In the genomic region with DNA sequence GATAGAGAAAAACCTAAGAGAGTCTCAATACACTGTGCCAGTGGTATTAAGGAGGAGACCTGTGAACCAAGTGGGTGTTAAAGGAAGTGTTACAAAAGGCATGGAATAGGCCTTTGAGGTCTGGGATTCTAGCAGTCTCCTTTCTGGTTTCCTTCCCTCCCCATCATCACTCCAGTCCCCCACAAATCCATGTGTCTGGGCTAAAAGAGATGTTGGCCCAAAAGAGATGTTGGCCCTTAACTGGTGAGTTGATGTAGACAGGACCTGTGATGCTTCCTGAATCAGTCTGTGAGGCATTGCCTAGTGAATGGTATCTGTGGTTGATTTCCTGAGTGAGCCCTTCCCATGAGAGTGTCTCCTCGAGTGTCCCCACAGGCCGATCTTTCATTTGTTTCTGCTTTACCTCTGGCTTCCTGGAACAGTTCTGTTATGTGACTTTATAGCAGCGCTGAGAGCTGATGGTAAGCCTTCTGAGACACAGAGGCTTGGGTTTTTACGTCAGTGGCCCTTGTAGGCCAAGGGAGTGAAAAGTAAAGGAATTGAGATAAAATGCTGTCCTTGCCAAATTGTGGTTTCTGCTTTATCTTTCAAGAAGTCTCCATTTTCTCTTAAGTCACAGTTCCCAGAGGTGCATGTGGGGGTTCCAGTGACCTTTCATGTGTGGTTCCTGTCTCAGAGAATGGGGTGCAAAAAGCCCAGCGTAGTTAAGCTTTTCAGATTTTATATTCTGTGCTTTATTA, we compare ENCODE assay signal across 1 cellular context.
TF ChIP-seq lines count a peak whose summit lies in the region.

No MANE protein-coding gene starts in this region.

TF ChIP-seq in GM23338, 12 proteins besides CTCF, POLR2A, EP300 and RAD21 (continued from another document):
- TF ChIP-seq, protein P1, sequence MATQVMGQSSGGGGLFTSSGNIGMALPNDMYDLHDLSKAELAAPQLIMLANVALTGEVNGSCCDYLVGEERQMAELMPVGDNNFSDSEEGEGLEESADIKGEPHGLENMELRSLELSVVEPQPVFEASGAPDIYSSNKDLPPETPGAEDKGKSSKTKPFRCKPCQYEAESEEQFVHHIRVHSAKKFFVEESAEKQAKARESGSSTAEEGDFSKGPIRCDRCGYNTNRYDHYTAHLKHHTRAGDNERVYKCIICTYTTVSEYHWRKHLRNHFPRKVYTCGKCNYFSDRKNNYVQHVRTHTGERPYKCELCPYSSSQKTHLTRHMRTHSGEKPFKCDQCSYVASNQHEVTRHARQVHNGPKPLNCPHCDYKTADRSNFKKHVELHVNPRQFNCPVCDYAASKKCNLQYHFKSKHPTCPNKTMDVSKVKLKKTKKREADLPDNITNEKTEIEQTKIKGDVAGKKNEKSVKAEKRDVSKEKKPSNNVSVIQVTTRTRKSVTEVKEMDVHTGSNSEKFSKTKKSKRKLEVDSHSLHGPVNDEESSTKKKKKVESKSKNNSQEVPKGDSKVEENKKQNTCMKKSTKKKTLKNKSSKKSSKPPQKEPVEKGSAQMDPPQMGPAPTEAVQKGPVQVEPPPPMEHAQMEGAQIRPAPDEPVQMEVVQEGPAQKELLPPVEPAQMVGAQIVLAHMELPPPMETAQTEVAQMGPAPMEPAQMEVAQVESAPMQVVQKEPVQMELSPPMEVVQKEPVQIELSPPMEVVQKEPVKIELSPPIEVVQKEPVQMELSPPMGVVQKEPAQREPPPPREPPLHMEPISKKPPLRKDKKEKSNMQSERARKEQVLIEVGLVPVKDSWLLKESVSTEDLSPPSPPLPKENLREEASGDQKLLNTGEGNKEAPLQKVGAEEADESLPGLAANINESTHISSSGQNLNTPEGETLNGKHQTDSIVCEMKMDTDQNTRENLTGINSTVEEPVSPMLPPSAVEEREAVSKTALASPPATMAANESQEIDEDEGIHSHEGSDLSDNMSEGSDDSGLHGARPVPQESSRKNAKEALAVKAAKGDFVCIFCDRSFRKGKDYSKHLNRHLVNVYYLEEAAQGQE (IDR thresholded peaks at IDR 0.05; ENCODE audit: unreplicated experiment), result no peak
- TF ChIP-seq STAT1 (IDR thresholded peaks at IDR 0.05; ENCODE audit: unreplicated experiment), result no peak
- no peak for TF ChIP-seq CREB1 (CRISPR knock-in tag; IDR thresholded peaks at IDR 0.05; ENCODE audit: low read depth)
- TF ChIP-seq JUNB (IDR thresholded peaks at IDR 0.05; ENCODE audit: unreplicated experiment), result no peak
- TF ChIP-seq, protein P2, sequence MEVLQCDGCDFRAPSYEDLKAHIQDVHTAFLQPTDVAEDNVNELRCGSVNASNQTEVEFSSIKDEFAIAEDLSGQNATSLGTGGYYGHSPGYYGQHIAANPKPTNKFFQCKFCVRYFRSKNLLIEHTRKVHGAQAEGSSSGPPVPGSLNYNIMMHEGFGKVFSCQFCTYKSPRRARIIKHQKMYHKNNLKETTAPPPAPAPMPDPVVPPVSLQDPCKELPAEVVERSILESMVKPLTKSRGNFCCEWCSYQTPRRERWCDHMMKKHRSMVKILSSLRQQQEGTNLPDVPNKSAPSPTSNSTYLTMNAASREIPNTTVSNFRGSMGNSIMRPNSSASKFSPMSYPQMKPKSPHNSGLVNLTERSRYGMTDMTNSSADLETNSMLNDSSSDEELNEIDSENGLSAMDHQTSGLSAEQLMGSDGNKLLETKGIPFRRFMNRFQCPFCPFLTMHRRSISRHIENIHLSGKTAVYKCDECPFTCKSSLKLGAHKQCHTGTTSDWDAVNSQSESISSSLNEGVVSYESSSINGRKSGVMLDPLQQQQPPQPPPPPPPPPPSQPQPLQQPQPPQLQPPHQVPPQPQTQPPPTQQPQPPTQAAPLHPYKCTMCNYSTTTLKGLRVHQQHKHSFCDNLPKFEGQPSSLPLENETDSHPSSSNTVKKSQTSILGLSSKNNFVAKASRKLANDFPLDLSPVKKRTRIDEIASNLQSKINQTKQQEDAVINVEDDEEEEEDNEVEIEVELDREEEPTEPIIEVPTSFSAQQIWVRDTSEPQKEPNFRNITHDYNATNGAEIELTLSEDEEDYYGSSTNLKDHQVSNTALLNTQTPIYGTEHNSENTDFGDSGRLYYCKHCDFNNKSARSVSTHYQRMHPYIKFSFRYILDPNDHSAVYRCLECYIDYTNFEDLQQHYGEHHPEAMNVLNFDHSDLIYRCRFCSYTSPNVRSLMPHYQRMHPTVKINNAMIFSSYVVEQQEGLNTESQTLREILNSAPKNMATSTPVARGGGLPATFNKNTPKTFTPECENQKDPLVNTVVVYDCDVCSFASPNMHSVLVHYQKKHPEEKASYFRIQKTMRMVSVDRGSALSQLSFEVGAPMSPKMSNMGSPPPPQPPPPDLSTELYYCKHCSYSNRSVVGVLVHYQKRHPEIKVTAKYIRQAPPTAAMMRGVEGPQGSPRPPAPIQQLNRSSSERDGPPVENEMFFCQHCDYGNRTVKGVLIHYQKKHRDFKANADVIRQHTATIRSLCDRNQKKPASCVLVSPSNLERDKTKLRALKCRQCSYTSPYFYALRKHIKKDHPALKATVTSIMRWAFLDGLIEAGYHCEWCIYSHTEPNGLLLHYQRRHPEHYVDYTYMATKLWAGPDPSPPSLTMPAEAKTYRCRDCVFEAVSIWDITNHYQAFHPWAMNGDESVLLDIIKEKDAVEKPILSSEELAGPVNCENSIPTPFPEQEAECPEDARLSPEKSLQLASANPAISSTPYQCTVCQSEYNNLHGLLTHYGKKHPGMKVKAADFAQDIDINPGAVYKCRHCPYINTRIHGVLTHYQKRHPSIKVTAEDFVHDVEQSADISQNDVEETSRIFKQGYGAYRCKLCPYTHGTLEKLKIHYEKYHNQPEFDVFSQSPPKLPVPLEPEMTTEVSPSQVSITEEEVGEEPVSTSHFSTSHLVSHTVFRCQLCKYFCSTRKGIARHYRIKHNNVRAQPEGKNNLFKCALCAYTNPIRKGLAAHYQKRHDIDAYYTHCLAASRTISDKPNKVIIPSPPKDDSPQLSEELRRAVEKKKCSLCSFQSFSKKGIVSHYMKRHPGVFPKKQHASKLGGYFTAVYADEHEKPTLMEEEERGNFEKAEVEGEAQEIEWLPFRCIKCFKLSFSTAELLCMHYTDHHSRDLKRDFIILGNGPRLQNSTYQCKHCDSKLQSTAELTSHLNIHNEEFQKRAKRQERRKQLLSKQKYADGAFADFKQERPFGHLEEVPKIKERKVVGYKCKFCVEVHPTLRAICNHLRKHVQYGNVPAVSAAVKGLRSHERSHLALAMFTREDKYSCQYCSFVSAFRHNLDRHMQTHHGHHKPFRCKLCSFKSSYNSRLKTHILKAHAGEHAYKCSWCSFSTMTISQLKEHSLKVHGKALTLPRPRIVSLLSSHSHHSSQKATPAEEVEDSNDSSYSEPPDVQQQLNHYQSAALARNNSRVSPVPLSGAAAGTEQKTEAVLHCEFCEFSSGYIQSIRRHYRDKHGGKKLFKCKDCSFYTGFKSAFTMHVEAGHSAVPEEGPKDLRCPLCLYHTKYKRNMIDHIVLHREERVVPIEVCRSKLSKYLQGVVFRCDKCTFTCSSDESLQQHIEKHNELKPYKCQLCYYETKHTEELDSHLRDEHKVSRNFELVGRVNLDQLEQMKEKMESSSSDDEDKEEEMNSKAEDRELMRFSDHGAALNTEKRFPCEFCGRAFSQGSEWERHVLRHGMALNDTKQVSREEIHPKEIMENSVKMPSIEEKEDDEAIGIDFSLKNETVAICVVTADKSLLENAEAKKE (CRISPR knock-in tag; IDR thresholded peaks at IDR 0.05), result no peak
- TF ChIP-seq POLR2AphosphoS5 (IDR thresholded peaks at IDR 0.05; ENCODE audit: low read depth), result no peak
- no peak for TF ChIP-seq ZNF114 (CRISPR knock-in tag; IDR thresholded peaks at IDR 0.05)
